1 cellular context compared by ENCODE assay signal in genomic region chr7:93231799-93232672, GRCh38.
A peak's percentile ranks its signal among the peaks of the same experiment; 100 is the strongest.
TF ChIP-seq lines count a peak whose summit lies in the region.

Gene VPS50, plus strand, starts transcription at chr7:93232366. Its CDS starts 102 bp downstream, at chr7:93232468.

TF ChIP-seq in HepG2, 621 proteins besides CTCF, POLR2A, EP300 and RAD21 (continued from another document):
- TF ChIP-seq SOX5 (CRISPR knock-in tag; IDR thresholded peaks at IDR 0.05; ENCODE audit: borderline replicate concordance) = no peak; the same call in 1 of the 2 replicates
- TF ChIP-seq KLF15 (CRISPR knock-in tag; IDR thresholded peaks at IDR 0.05; ENCODE audit: borderline replicate concordance) = no peak
- no peak for TF ChIP-seq SNAPC4 (CRISPR knock-in tag; IDR thresholded peaks at IDR 0.05)
- TF ChIP-seq GZF1 (CRISPR knock-in tag; IDR thresholded peaks at IDR 0.05) = no peak
- no peak for TF ChIP-seq FOXA3 (CRISPR knock-in tag; IDR thresholded peaks at IDR 0.05)
- no peak for TF ChIP-seq BCL6 (CRISPR knock-in tag; IDR thresholded peaks at IDR 0.05)
- no peak for TF ChIP-seq PBX2 (CRISPR knock-in tag; IDR thresholded peaks at IDR 0.05)
- TF ChIP-seq GFI1 (CRISPR knock-in tag; IDR thresholded peaks at IDR 0.05; ENCODE audit: borderline replicate concordance) = peak; percentile 80; the same call in 1 of the 2 replicates
- TF ChIP-seq FOXJ3 (CRISPR knock-in tag; IDR thresholded peaks at IDR 0.05; ENCODE audit: borderline replicate concordance) = peak; percentile 58; the same call in 1 of the 2 replicates
- peak; percentile 61 for TF ChIP-seq ZGPAT (CRISPR knock-in tag; IDR thresholded peaks at IDR 0.05)
- no peak for TF ChIP-seq MAZ (IDR thresholded peaks at IDR 0.05; ENCODE audit: borderline replicate concordance, low read depth, low read length)
- peak; percentile 53 for TF ChIP-seq MAZ (CRISPR knock-in tag; IDR thresholded peaks at IDR 0.05; ENCODE audit: low read depth)
- no peak for TF ChIP-seq TIGD3 (CRISPR knock-in tag; IDR thresholded peaks at IDR 0.05; ENCODE audit: borderline replicate concordance)
- peak; percentile 27; the same call in 1 of the 2 replicates for TF ChIP-seq SAFB2 (CRISPR knock-in tag; IDR thresholded peaks at IDR 0.05; ENCODE audit: borderline replicate concordance, low read depth)
- TF ChIP-seq HOXA5 (CRISPR knock-in tag; IDR thresholded peaks at IDR 0.05) = peak; percentile 58; the same call in 1 of the 2 replicates
- TF ChIP-seq ZNF530 (CRISPR knock-in tag; IDR thresholded peaks at IDR 0.05; ENCODE audit: low read depth) = no peak
- TF ChIP-seq ZNF770 (CRISPR knock-in tag; IDR thresholded peaks at IDR 0.05) = no peak
TF ChIP-seq in HepG2: peak in this region for 158.
